ENCODE assay signal across 13 cellular contexts in genomic region chr17:72125742-72126141, GRCh38. TPM values are rescaled to one million over a fixed set of nuclear protein-coding genes. Genes with fewer than 3 reads are reported as not detected.
DNase-seq lines count a peak whose midpoint lies in the region; ATAC-seq and TF ChIP-seq lines count a peak whose summit lies in the region.
"Had no signal": no experiment of that assay in that cellular context is flagged by ENCODE, and none has a peak within 500 bp of the region (broad histone marks: within the 10 kb centered on the region; RNA-seq: fewer than 3 reads in every experiment).

No MANE protein-coding gene starts in this region.

- H3K36me3 Mint-ChIP-seq in HFFc6 (ENCODE audit: low read depth), result peaks cover 12% of the 10 kb centered on the region; the same call in 1 of the 2 replicates
- H3K36me3 Mint-ChIP-seq in activated T-cell treated with anti-CD3 and anti-CD28 coated beads, Interleukin-2, amount 50 U/mL, for 72 hours (ENCODE audit: insufficient read depth in 2 of 2), result peaks cover 4 to 8% of the 10 kb centered on the region in 2 donors
- H3K36me3 Mint-ChIP-seq in immature natural killer cell, result peaks cover 0 to 5% (median 0%) of the 10 kb centered on the region in 3 donors

- H3K27me3 Mint-ChIP-seq in HFFc6 (ENCODE audit: insufficient read depth) (peaks cover 2% of the 10 kb centered on the region; the same call in 1 of the 2 replicates), immature natural killer cell (ENCODE audit: low read depth in 3 of 3) (peaks cover 14 to 18% (median 16%) of the 10 kb centered on the region in 3 donors)
- H3K27me3 Mint-ChIP-seq in activated T-cell treated with anti-CD3 and anti-CD28 coated beads, Interleukin-2, amount 50 U/mL, for 72 hours (ENCODE audit: low read depth), result peaks cover 40% of the 10 kb centered on the region

- H3K36me3 ChIP-seq in skeletal muscle satellite cell (ENCODE audit: insufficient read depth, low read length), result peaks cover 12% of the 10 kb centered on the region
- H3K36me3 ChIP-seq: BLaER1, upper lobe of right lung had no signal

- peaks cover 35% of the 10 kb centered on the region for H3K4me1 ChIP-seq in skeletal muscle satellite cell (ENCODE audit: control insufficient read depth, insufficient read depth, low read length)
- H3K4me1 ChIP-seq: BLaER1 had no signal

- H3K27ac Mint-ChIP-seq in HFFc6 (no peak overlapping the region), immature natural killer cell (no peak overlapping the region)
- H3K27ac Mint-ChIP-seq in activated T-cell treated with anti-CD3 and anti-CD28 coated beads, Interleukin-2, amount 50 U/mL, for 72 hours, result no peak overlapping the region
- H3K27ac Mint-ChIP-seq: activated naive CD4-positive, alpha-beta T cell treated with anti-CD3 and anti-CD28 coated beads, Interleukin-2, amount 50 U/mL, for 24 hours had no signal

- H3K4me3 Mint-ChIP-seq in HFFc6 (no peak overlapping the region), immature natural killer cell (no peak overlapping the region)
- H3K4me3 Mint-ChIP-seq in activated T-cell treated with anti-CD3 and anti-CD28 coated beads, Interleukin-2, amount 50 U/mL, for 72 hours, result no peak overlapping the region
- H3K4me3 Mint-ChIP-seq: activated naive CD4-positive, alpha-beta T cell treated with anti-CD3 and anti-CD28 coated beads, Interleukin-2, amount 50 U/mL, for 24 hours had no signal

- H3K9ac ChIP-seq in skeletal muscle satellite cell (ENCODE audit: low read depth, low read length), result no peak overlapping the region
- H3K9ac ChIP-seq: BLaER1 had no signal

- H3K4me3 ChIP-seq in fibroblast of mammary gland (ENCODE audit: control insufficient read depth, low read depth, low read length) (no peak overlapping the region), skeletal muscle satellite cell (ENCODE audit: low read length) (no peak overlapping the region)
- H3K4me3 ChIP-seq: BLaER1, coronary artery, upper lobe of right lung had no signal

- peaks cover 4% of the 10 kb centered on the region for H3K27me3 ChIP-seq in skeletal muscle satellite cell (ENCODE audit: control insufficient read depth, insufficient read depth, low read length)

- no peak for TF ChIP-seq CTCF in HFFc6 (IDR thresholded peaks at IDR 0.05)
- TF ChIP-seq CTCF in VCaP (conservative IDR thresholded peaks at IDR 0.05), result no peak
- no peak for TF ChIP-seq CTCF in fibroblast of mammary gland (conservative IDR thresholded peaks at IDR 0.05; ENCODE audit: control insufficient read depth, insufficient read depth, low read depth, low read length)

- no peak for ATAC-seq in activated T-cell treated with anti-CD3 and anti-CD28 coated beads, Interleukin-2, amount 50 U/mL, for 72 hours (replicated peaks in 1 of 2)
- ATAC-seq: upper lobe of right lung had no signal

- DNase-seq in HFFc6, result peak; percentile 11
- peak; percentile 45 for DNase-seq in fibroblast of mammary gland (ENCODE audit: low read depth)
- DNase-seq in HuH-7.5 (ENCODE audit: low spot score), result no peak
- no peak for DNase-seq in activated T-cell treated with anti-CD3 and anti-CD28 coated beads, Interleukin-2, amount 50 U/mL, for 72 hours
- no peak for DNase-seq in immature natural killer cell
- DNase-seq: DND-41, NCI-H1092, upper lobe of right lung had no signal

- peak overlapping the region; percentile 18 for H3K4me2 ChIP-seq in skeletal muscle satellite cell (ENCODE audit: low read length)
- H3K4me2 ChIP-seq: BLaER1 had no signal

- H3K9me3 ChIP-seq in skeletal muscle satellite cell (replicated peaks; ENCODE audit: low read length), result no peaks in the 10 kb centered on the region
- H3K9me3 ChIP-seq: upper lobe of right lung had no signal

- H3K27ac ChIP-seq in VCaP, result peak overlapping the region; percentile 89
- H3K27ac ChIP-seq: BLaER1, upper lobe of right lung had no signal

- H3K4me1 Mint-ChIP-seq in HFFc6 (ENCODE audit: low read depth) (peaks cover 44% of the 10 kb centered on the region), immature natural killer cell (peaks cover 0 to 1% of the 10 kb centered on the region in 2 donors)
- H3K4me1 Mint-ChIP-seq in activated T-cell treated with anti-CD3 and anti-CD28 coated beads, Interleukin-2, amount 50 U/mL, for 72 hours (ENCODE audit: low read depth), result peaks cover 4% of the 10 kb centered on the region

- H3K9me3 Mint-ChIP-seq in HFFc6 (no peaks in the 10 kb centered on the region), immature natural killer cell (peaks cover 0 to 12% (median 5%) of the 10 kb centered on the region in 6 donors)
- H3K9me3 Mint-ChIP-seq in activated T-cell treated with anti-CD3 and anti-CD28 coated beads, Interleukin-2, amount 50 U/mL, for 72 hours, result no peaks in the 10 kb centered on the region
- H3K9me3 Mint-ChIP-seq: activated naive CD4-positive, alpha-beta T cell treated with anti-CD3 and anti-CD28 coated beads, Interleukin-2, amount 50 U/mL, for 24 hours had no signal

RNA-seq across cellular contexts. Expression of gene SOX9, which starts 4.9 kb away (rescaled TPM):
- total RNA-seq in HFFc6 (2021; fragmentation: NEBNext Ultra II Directional; extraction: Animal tissue kit (Norgen Biotek cat#: 25700)), result 1 to 10 TPM in 3 of 6 experiments, under 1 TPM in 3; 0.71 to 4.2 (median 1.00) TPM
- 0.44 and 0.51 TPM in 2 replicates for total RNA-seq in skeletal muscle satellite cell (2012; rRNA removed)
- total RNA-seq in activated T-cell treated with anti-CD3 and anti-CD28 coated beads, Interleukin-2, amount 50 U/mL, for 72 hours, result not detected
- polyA plus RNA-seq in immature natural killer cell, result not detected

Comparison
In these comparisons a context has a peak if more than half of its experiments do, and no peak if none do; other contexts are left out.
1. DNase-seq: peak in HFFc6 (single experiment) and fibroblast of mammary gland (single experiment); none in HuH-7.5 (single experiment), activated T-cell treated with anti-CD3 and anti-CD28 coated beads, Interleukin-2, amount 50 U/mL, for 72 hours (0 of 2) and immature natural killer cell (0 of 3).